12 cellular contexts compared by ENCODE assay signal in the genomic region with DNA sequence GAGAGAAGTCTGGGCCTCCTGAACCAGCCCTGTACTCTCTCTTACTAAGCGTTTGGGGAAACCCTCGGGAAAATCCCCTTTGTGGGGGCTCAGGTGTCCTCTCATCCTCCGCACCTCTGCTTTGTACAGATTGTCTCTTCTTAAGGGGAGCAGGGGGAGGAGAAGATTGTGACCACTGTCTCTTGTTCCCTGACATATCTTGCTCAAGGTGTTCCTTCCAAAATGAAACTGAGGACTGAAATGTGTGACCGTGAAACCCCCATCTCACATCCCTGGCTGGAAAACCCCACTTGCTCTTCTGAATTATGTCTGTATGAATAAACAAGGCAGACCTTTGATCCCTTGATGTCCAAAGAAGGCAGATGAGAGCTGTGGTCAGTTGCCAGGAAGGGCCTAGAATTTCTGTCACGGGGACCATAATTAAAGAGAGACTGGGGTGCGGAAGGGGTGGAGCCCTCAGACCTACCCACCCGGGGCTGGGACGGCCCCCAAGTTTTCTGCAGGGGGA.
DNase-seq lines count a peak whose midpoint lies in the region; ATAC-seq and TF ChIP-seq lines count a peak whose summit lies in the region.
"Had no signal": no experiment of that assay in that cellular context is flagged by ENCODE, and none has a peak within 500 bp of the region (broad histone marks: within the 10 kb centered on the region; RNA-seq: fewer than 3 reads in every experiment).

No MANE protein-coding gene starts in this region.

- H3K36me3 Mint-ChIP-seq in osteocyte (ENCODE audit: unreplicated experiment), result no peaks in the 10 kb centered on the region

- H3K4me1 Mint-ChIP-seq in osteocyte (ENCODE audit: unreplicated experiment), result no peaks in the 10 kb centered on the region
- H3K4me1 Mint-ChIP-seq: activated T-helper 17 cell treated with anti-CD3 and anti-CD28 coated beads, Interleukin-2, amount 50 U/mL, for 72 hours had no signal

- H3K4me3 Mint-ChIP-seq in osteocyte (ENCODE audit: unreplicated experiment), result no peak overlapping the region
- H3K4me3 Mint-ChIP-seq: activated T-helper 17 cell treated with anti-CD3 and anti-CD28 coated beads, Interleukin-2, amount 50 U/mL, for 72 hours had no signal

- DNase-seq in medulla oblongata (ENCODE audit: extremely low spot score) (no peak), osteocyte (ENCODE audit: extremely low spot score, unreplicated experiment) (no peak), foreskin melanocyte (no peak), NCI-H2171 (lab: John Stamatoyannopoulos, UW) (no peak)
- DNase-seq: NCI-H524 treated with DMSO at 0.1 percent for 48 hours; stimulated activated CD4-positive, alpha-beta T cell treated with anti-CD3 and anti-CD28 coated beads, Interleukin-4, amount 100 ng/mL, for 24 hours had no signal

- H3K27me3 Mint-ChIP-seq in osteocyte (ENCODE audit: unreplicated experiment), result no peaks in the 10 kb centered on the region
- H3K27me3 Mint-ChIP-seq: activated T-helper 17 cell treated with anti-CD3 and anti-CD28 coated beads, Interleukin-2, amount 50 U/mL, for 72 hours had no signal

- H3K9me3 Mint-ChIP-seq in osteocyte (ENCODE audit: unreplicated experiment), result peaks cover 22% of the 10 kb centered on the region

- ATAC-seq in GM18508 (IDR thresholded peaks at IDR 0.05; ENCODE audit: insufficient read depth, unreplicated experiment), result peak; percentile 78
- peak; percentile 41 for ATAC-seq in GM19468 (IDR thresholded peaks at IDR 0.05; ENCODE audit: extremely low read depth, unreplicated experiment)
- peak; percentile 87 for ATAC-seq in HG02885 (IDR thresholded peaks at IDR 0.05; ENCODE audit: poor library complexity, unreplicated experiment)
- ATAC-seq in HG03558 (IDR thresholded peaks at IDR 0.05; ENCODE audit: extremely low read depth, unreplicated experiment), result peak; percentile 66
- ATAC-seq: activated T-helper 17 cell treated with anti-CD3 and anti-CD28 coated beads, Interleukin-2, amount 50 U/mL, for 72 hours had no signal

- H3K27ac Mint-ChIP-seq in osteocyte (ENCODE audit: unreplicated experiment), result no peak overlapping the region
- H3K27ac Mint-ChIP-seq: activated T-helper 17 cell treated with anti-CD3 and anti-CD28 coated beads, Interleukin-2, amount 50 U/mL, for 72 hours; progenitor cell of endocrine pancreas had no signal

- TF ChIP-seq CTCF in osteocyte (IDR thresholded peaks at IDR 0.05), result no peak
